Comparison of ENCODE assay signal across 8 cellular contexts in genomic region chrX:107715331-107716044, GRCh38.
DNase-seq lines count a peak whose midpoint lies in the region; ATAC-seq lines count a peak whose summit lies in the region.

No MANE protein-coding gene starts in this region.

- peak; percentile 23 for DNase-seq in DMS79 treated with DMSO at 0.1 percent for 48 hours (lab: John Stamatoyannopoulos, UW)
- no peak for DNase-seq in DMS79 (lab: John Stamatoyannopoulos, UW)
- no peak for DNase-seq in activated naive CD4-positive, alpha-beta T cell treated with anti-CD3 and anti-CD28 coated beads for 36 hours
- peak in 1 of 3 donors; percentile 69 for DNase-seq in right cardiac atrium
- no peak for DNase-seq in NCI-H345 treated with DMSO at 0.1 percent for 48 hours (lab: John Stamatoyannopoulos, UW; ENCODE audit: unreplicated experiment)
- no peak for DNase-seq in NCI-H1417 (lab: John Stamatoyannopoulos, UW)

- no peaks in the 10 kb centered on the region for H3K27me3 Mint-ChIP-seq in activated naive CD4-positive, alpha-beta T cell treated with anti-CD3 and anti-CD28 coated beads for 36 hours (ENCODE audit: low read depth)

- peaks cover 52% of the 10 kb centered on the region for H3K4me1 Mint-ChIP-seq in activated naive CD4-positive, alpha-beta T cell treated with anti-CD3 and anti-CD28 coated beads for 36 hours (ENCODE audit: low read depth)

- H3K27ac ChIP-seq in right cardiac atrium (ENCODE audit: low read length), result peak overlapping the region; percentile 99
- peak overlapping the region; percentile 87 for H3K27ac ChIP-seq in skeletal muscle tissue (ENCODE audit: low read depth, low read length)

- CTCF ChIA-PET in activated naive CD4-positive, alpha-beta T cell treated with anti-CD3 and anti-CD28 coated beads for 36 hours (lab: Charles Lee), result interaction anchor here (1.0 to 9.5 kb wide), 7 partner anchors 14 to 61 kb away, joined by 3 to 171 read pairs (median 4); partner anchors contain the start of genes NCBP2L and TSC22D3

- no peaks in the 10 kb centered on the region for H3K27me3 ChIP-seq in right cardiac atrium (ENCODE audit: control insufficient read depth, insufficient read depth)
- peaks cover 0 to 5% (median 0%) of the 10 kb centered on the region in 3 donors for H3K27me3 ChIP-seq in skeletal muscle tissue (ENCODE audit: control insufficient read depth in 3 of 3, insufficient read depth in 3 of 3, low read length in 3 of 3)

- H3K27ac Mint-ChIP-seq in activated naive CD4-positive, alpha-beta T cell treated with anti-CD3 and anti-CD28 coated beads for 36 hours, result peak overlapping the region; percentile 86

- H3K4me3 ChIP-seq in right cardiac atrium (ENCODE audit: low read length) (peak overlapping the region; percentile 94), skeletal muscle tissue (ENCODE audit: low read length in 3 of 3) (peak overlapping the region; percentile 59 to 88 (median 81))

- H3K36me3 Mint-ChIP-seq in activated naive CD4-positive, alpha-beta T cell treated with anti-CD3 and anti-CD28 coated beads for 36 hours (ENCODE audit: low read depth), result peaks cover 13% of the 10 kb centered on the region

- peaks cover 9% of the 10 kb centered on the region for H3K4me1 ChIP-seq in right cardiac atrium (ENCODE audit: control insufficient read depth, insufficient read depth, low read length)
- peaks cover 58 to 78% (median 66%) of the 10 kb centered on the region in 3 donors for H3K4me1 ChIP-seq in skeletal muscle tissue (ENCODE audit: control insufficient read depth in 3 of 3, insufficient read depth in 3 of 3, low read length in 3 of 3)

- H3K36me3 ChIP-seq in skeletal muscle tissue (ENCODE audit: control insufficient read depth in 3 of 3, insufficient read depth in 3 of 3, low read length in 3 of 3), result peaks cover 12 to 14% (median 13%) of the 10 kb centered on the region in 3 donors

- peak overlapping the region; percentile 80 to 88 (median 82) for H3K9ac ChIP-seq in skeletal muscle tissue (ENCODE audit: low read depth in 1 of 3, low read length in 3 of 3)

- 21% methylated on average over 13 of the region's 13 CpGs for WGBS in right cardiac atrium

- H3K9me3 ChIP-seq in right cardiac atrium (ENCODE audit: control insufficient read depth, low read length) (no peaks in the 10 kb centered on the region), skeletal muscle tissue (ENCODE audit: control insufficient read depth in 3 of 3, low read length in 3 of 3) (no peaks in the 10 kb centered on the region)

- ATAC-seq in right cardiac atrium (no peak), HG03045 (IDR thresholded peaks at IDR 0.05; ENCODE audit: unreplicated experiment) (no peak)

- intact Hi-C loops in activated naive CD4-positive, alpha-beta T cell treated with anti-CD3 and anti-CD28 coated beads for 36 hours (cut with micrococcal nuclease), result no loop called here
- intact Hi-C loops in right cardiac atrium (cut with DNase I), result loop anchor here in 3 of 4 donors (5.0 kb wide), 2 partner anchors 38 to 62 kb away; partner anchors contain the start of genes NCBP2L (in 2 of the 3) and TSC22D3 (in 2 of the 3)

- H3K4me3 Mint-ChIP-seq in activated naive CD4-positive, alpha-beta T cell treated with anti-CD3 and anti-CD28 coated beads for 36 hours, result peak overlapping the region; percentile 92

- H3K9me3 Mint-ChIP-seq in activated naive CD4-positive, alpha-beta T cell treated with anti-CD3 and anti-CD28 coated beads for 36 hours, result no peaks in the 10 kb centered on the region
